25 cellular contexts compared by ENCODE assay signal in the genomic region with DNA sequence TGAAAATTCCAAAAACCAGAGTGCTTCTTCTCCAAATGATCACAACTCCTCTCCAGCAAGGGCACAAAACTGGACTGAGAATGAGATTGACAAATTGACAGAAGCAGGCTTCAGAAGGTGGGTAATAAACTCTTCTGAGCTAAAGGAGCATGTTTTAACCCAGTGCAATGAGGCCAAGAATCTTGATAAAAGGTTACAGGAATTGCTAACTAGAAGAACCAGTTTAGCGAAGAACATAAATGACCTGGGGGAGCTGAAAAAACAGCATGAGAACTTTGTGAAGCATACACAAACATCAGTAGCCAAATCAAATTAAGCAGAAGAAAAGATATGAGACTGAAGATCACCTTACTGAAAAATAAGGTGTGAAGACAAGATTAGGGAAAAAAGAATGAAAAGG. TPM values are rescaled to one million over a fixed set of nuclear protein-coding genes. Genes with fewer than 3 reads are reported as not detected.
"Had no signal": no experiment of that assay in that cellular context is flagged by ENCODE, and none has a peak within 500 bp of the region (broad histone marks: within the 10 kb centered on the region; RNA-seq: fewer than 3 reads in every experiment).

No MANE protein-coding gene starts in this region.

- H3K4me1 ChIP-seq: sigmoid colon, spleen, vagina had no signal

- H3K4me1 Mint-ChIP-seq: activated CD4-positive, alpha-beta memory T cell treated with anti-CD3 and anti-CD28 coated beads, Interleukin-2, amount 10 ng/mL, durations not matched to agents 7 days and 5 days; activated CD4-positive, alpha-beta T cell treated with anti-CD3 and anti-CD28 coated beads, Interleukin-2, amount 10 ng/mL, durations not matched to agents 24 days and 14 days; activated naive CD4-positive, alpha-beta T cell treated with anti-CD3 and anti-CD28 coated beads, Interleukin-2, amount 50 U/mL, for 24 hours; brain; memory B cell; nephron progenitor cell; T-helper 17 cell had no signal

- H3K36me3 ChIP-seq: sigmoid colon, spleen, tibial artery, vagina had no signal

- H3K27me3 ChIP-seq: sigmoid colon, tibial artery, vagina had no signal

- H3K9me3 Mint-ChIP-seq: activated naive CD4-positive, alpha-beta T cell treated with anti-CD3 and anti-CD28 coated beads, Interleukin-2, amount 50 U/mL, for 24 hours; activated T-helper 1 cell treated with anti-CD3 and anti-CD28 coated beads, Interleukin-12 subunit alpha, Interleukin-12 subunit beta, Interleukin-2, Interleukin-4 antibody, amounts not matched to agents 30 ng/mL and 10 ng/mL and 1 ng/mL, durations not matched to agents 14 hours and 24 hours and 36 hours had no signal

- H3K27ac Mint-ChIP-seq: activated CD4-positive, alpha-beta memory T cell treated with anti-CD3 and anti-CD28 coated beads, Interleukin-2, amount 10 ng/mL, durations not matched to agents 7 days and 5 days; activated CD4-positive, alpha-beta T cell treated with anti-CD3 and anti-CD28 coated beads, Interleukin-2, amount 10 ng/mL, durations not matched to agents 24 days and 14 days; activated naive CD4-positive, alpha-beta T cell treated with anti-CD3 and anti-CD28 coated beads, Interleukin-2, amount 50 U/mL, for 24 hours; activated T-helper 1 cell treated with anti-CD3 and anti-CD28 coated beads, Interleukin-12 subunit alpha, Interleukin-12 subunit beta, Interleukin-2, Interleukin-4 antibody, amounts not matched to agents 30 ng/mL and 10 ng/mL and 1 ng/mL, durations not matched to agents 14 hours and 24 hours and 36 hours; brain; dendritic cell treated with granulocyte-macrophage colony-stimulating factor and Interleukin-4, amounts not matched to agents 40 ng/mL and 50 ng/mL, for 4 days; memory B cell; nephron progenitor cell; T-helper 17 cell had no signal

- ATAC-seq: esophagus mucosa, mucosa of descending colon, T-helper 17 cell had no signal

- H3K9me3 ChIP-seq: mucosa of descending colon, vagina had no signal

- H3K27me3 Mint-ChIP-seq: brain had no signal

- H3K27ac ChIP-seq: sigmoid colon, spleen, tibial artery, vagina had no signal

- DNase-seq: activated CD4-positive, alpha-beta memory T cell treated with anti-CD3 and anti-CD28 coated beads, Interleukin-2, amount 10 ng/mL, durations not matched to agents 7 days and 5 days; activated CD4-positive, alpha-beta T cell treated with anti-CD3 and anti-CD28 coated beads, Interleukin-2, amount 10 ng/mL, durations not matched to agents 24 days and 14 days; activated gamma-delta T cell; anterior cingulate cortex; caudate nucleus; effector CD4-positive, alpha-beta T cell; mucosa of descending colon; nephron progenitor cell; sigmoid colon; spleen; stimulated activated CD4-positive, alpha-beta T cell treated with anti-CD3 and anti-CD28 coated beads, Interleukin-4, amount 100 ng/mL, for 1 hour; stimulated activated naive CD4-positive, alpha-beta T cell treated with Interleukin-2 at 50 U/mL for 16 hours; substantia nigra; SW 1271; T-helper 17 cell; tibial artery had no signal

- H3K4me3 ChIP-seq: mucosa of descending colon, sigmoid colon, spleen, tibial artery, vagina had no signal

- H3K4me3 Mint-ChIP-seq: activated CD4-positive, alpha-beta memory T cell treated with anti-CD3 and anti-CD28 coated beads, Interleukin-2, amount 10 ng/mL, durations not matched to agents 7 days and 5 days; activated CD4-positive, alpha-beta T cell treated with anti-CD3 and anti-CD28 coated beads, Interleukin-2, amount 10 ng/mL, durations not matched to agents 24 days and 14 days; activated naive CD4-positive, alpha-beta T cell treated with anti-CD3 and anti-CD28 coated beads, Interleukin-2, amount 50 U/mL, for 24 hours; activated T-helper 1 cell treated with anti-CD3 and anti-CD28 coated beads, Interleukin-12 subunit alpha, Interleukin-12 subunit beta, Interleukin-2, Interleukin-4 antibody, amounts not matched to agents 30 ng/mL and 10 ng/mL and 1 ng/mL, durations not matched to agents 14 hours and 24 hours and 36 hours; brain; dendritic cell treated with granulocyte-macrophage colony-stimulating factor and Interleukin-4, amounts not matched to agents 40 ng/mL and 50 ng/mL, for 4 days; memory B cell; nephron progenitor cell; T-helper 17 cell had no signal

- H3K36me3 Mint-ChIP-seq: activated naive CD4-positive, alpha-beta T cell treated with anti-CD3 and anti-CD28 coated beads, Interleukin-2, amount 50 U/mL, for 24 hours; brain; memory B cell had no signal

RNA-seq across cellular contexts. Expression of a gene that starts 15.5 kb away (rescaled TPM):
- total RNA-seq: activated CD4-positive, alpha-beta memory T cell treated with anti-CD3 and anti-CD28 coated beads, Interleukin-2, amount 10 ng/mL, durations not matched to agents 7 days and 5 days; activated CD4-positive, alpha-beta T cell treated with anti-CD3 and anti-CD28 coated beads, Interleukin-2, amount 10 ng/mL, durations not matched to agents 24 days and 14 days; activated T-helper 1 cell treated with anti-CD3 and anti-CD28 coated beads, Interleukin-12 subunit alpha, Interleukin-12 subunit beta, Interleukin-2, Interleukin-4 antibody, amounts not matched to agents 30 ng/mL and 10 ng/mL and 1 ng/mL, durations not matched to agents 14 hours and 24 hours and 36 hours; esophagus mucosa; frontal cortex; lower leg skin; mucosa of descending colon; sigmoid colon; spleen; T-helper 17 cell; vagina had no signal
- polyA plus RNA-seq: sigmoid colon, spleen had no signal

RNA-seq across cellular contexts. Expression of a gene that starts 21.1 kb away (rescaled TPM):
- total RNA-seq: activated CD4-positive, alpha-beta memory T cell treated with anti-CD3 and anti-CD28 coated beads, Interleukin-2, amount 10 ng/mL, durations not matched to agents 7 days and 5 days; activated CD4-positive, alpha-beta T cell treated with anti-CD3 and anti-CD28 coated beads, Interleukin-2, amount 10 ng/mL, durations not matched to agents 24 days and 14 days; activated T-helper 1 cell treated with anti-CD3 and anti-CD28 coated beads, Interleukin-12 subunit alpha, Interleukin-12 subunit beta, Interleukin-2, Interleukin-4 antibody, amounts not matched to agents 30 ng/mL and 10 ng/mL and 1 ng/mL, durations not matched to agents 14 hours and 24 hours and 36 hours; esophagus mucosa; frontal cortex; lower leg skin; mucosa of descending colon; sigmoid colon; spleen; T-helper 17 cell; vagina had no signal
- polyA plus RNA-seq: sigmoid colon, spleen had no signal

RNA-seq across cellular contexts. Expression of a gene that starts 33.4 kb away (rescaled TPM):
- total RNA-seq: activated CD4-positive, alpha-beta memory T cell treated with anti-CD3 and anti-CD28 coated beads, Interleukin-2, amount 10 ng/mL, durations not matched to agents 7 days and 5 days; activated CD4-positive, alpha-beta T cell treated with anti-CD3 and anti-CD28 coated beads, Interleukin-2, amount 10 ng/mL, durations not matched to agents 24 days and 14 days; activated T-helper 1 cell treated with anti-CD3 and anti-CD28 coated beads, Interleukin-12 subunit alpha, Interleukin-12 subunit beta, Interleukin-2, Interleukin-4 antibody, amounts not matched to agents 30 ng/mL and 10 ng/mL and 1 ng/mL, durations not matched to agents 14 hours and 24 hours and 36 hours; esophagus mucosa; frontal cortex; lower leg skin; mucosa of descending colon; sigmoid colon; spleen; T-helper 17 cell; vagina had no signal
- polyA plus RNA-seq: sigmoid colon, spleen had no signal
